ENCODE assay signal across 1 cellular context in the genomic region with DNA sequence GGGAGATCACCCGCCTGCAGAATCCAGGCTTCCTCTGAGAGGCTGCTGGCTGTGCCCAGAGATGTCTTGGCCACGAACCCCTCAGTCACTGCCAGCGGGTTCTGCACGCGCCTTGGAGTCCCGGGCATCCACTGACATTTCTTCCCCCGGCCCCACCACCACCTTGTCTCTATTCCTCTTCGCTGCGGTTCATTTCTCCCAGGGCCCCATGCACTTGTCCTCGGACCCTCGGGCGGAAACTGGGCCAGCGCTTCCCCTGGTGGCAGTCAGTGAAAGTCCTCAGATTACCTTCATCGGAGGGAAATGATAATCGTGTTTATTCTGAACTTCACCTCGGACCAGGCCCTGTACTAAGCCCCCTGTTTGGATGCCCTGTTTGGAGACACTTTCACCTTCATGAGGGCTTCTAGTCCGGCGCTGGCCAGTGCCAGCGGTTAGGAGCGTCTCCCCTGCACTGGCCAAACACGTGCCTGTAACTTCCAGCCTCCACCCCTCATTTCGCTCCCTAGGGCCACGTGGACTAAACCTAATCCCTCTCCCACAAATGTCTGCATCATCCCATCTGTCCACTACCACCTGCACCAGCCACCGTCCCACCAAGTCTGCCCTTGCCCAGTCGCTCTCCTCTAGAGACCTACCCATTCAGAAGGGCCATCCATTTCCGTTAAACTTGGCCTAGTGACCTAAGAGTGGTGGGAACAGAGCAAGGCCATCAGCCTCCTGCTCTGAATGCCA.
TF ChIP-seq lines count a peak whose summit lies in the region.

No MANE protein-coding gene starts in this region.

TF ChIP-seq in HCT116, 20 proteins besides CTCF, POLR2A, EP300 and RAD21 (continued from another document):
- TF ChIP-seq EZH2phosphoT487 (IDR thresholded peaks at IDR 0.05; ENCODE audit: borderline replicate concordance) (no peak), EZH2 (IDR thresholded peaks at IDR 0.05) (no peak)
